ENCODE assay signal across 9 cellular contexts in genomic region chr7:123133924-123134323, GRCh38.
"Had no signal": no experiment of that assay in that cellular context is flagged by ENCODE, and none has a peak within 500 bp of the region (broad histone marks: within the 10 kb centered on the region; RNA-seq: fewer than 3 reads in every experiment).

No MANE protein-coding gene starts in this region.

- H3K4me2 ChIP-seq: GM23338, KMS-11 had no signal

- H3K9ac ChIP-seq: KMS-11 had no signal

- H2AFZ ChIP-seq: GM23338 had no signal

- DNase-seq: H7, HFFc6, Karpas-422, KBM-7 had no signal

- H3K27ac ChIP-seq: HL-60, KMS-11 had no signal

- H3K4me1 ChIP-seq: HAP-1 had no signal

- H3K36me3 ChIP-seq: HAP-1 had no signal

- ATAC-seq: GM23338, HCT116 had no signal

- H3K4me3 ChIP-seq: GM23338, HAP-1 had no signal

- H3K9me3 ChIP-seq: HAP-1 had no signal
